ENCODE assay signal across 8 cellular contexts in the genomic region with DNA sequence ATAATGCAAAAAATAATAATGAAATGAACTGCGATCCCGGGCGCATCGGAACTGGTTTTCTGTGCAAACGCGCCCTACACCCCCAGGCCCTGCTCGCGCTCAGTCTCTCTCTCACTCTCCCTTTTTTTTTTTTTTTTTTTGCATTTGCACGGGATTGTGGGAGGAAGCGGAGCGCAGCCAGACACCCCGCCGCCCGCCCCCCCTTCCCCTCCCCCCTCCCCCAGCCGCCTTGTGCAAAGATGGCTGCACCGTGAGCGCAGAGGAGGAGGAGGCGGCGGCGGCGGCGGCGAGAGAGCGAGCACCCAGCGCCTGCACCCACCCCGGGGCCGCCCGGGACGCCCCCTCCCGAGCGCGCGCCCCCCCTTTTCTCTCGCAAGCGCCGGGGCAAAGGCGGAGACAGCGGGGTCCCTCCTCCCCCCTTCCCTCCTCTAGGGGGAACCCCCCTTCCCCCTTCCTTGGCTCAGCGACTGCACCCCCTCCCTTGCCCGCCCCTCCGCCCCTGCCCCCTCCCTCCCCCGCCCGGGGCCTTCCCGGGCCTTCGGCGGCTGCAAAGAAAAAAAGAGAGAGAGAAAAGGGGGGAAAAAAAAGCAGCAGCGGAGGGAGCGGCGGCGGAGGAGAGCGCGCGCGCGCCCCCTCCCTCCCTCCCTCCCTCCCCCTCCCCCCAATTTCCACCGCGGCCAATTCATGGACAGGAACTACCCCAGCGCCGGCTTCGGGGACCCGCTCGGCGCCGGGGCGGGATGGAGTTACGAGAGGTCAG. TPM values are rescaled to one million over a fixed set of nuclear protein-coding genes. Genes with fewer than 3 reads are reported as not detected.
DNase-seq lines count a peak whose midpoint lies in the region; ATAC-seq, FAIRE-seq and TF ChIP-seq lines count a peak whose summit lies in the region.

A gene with protein sequence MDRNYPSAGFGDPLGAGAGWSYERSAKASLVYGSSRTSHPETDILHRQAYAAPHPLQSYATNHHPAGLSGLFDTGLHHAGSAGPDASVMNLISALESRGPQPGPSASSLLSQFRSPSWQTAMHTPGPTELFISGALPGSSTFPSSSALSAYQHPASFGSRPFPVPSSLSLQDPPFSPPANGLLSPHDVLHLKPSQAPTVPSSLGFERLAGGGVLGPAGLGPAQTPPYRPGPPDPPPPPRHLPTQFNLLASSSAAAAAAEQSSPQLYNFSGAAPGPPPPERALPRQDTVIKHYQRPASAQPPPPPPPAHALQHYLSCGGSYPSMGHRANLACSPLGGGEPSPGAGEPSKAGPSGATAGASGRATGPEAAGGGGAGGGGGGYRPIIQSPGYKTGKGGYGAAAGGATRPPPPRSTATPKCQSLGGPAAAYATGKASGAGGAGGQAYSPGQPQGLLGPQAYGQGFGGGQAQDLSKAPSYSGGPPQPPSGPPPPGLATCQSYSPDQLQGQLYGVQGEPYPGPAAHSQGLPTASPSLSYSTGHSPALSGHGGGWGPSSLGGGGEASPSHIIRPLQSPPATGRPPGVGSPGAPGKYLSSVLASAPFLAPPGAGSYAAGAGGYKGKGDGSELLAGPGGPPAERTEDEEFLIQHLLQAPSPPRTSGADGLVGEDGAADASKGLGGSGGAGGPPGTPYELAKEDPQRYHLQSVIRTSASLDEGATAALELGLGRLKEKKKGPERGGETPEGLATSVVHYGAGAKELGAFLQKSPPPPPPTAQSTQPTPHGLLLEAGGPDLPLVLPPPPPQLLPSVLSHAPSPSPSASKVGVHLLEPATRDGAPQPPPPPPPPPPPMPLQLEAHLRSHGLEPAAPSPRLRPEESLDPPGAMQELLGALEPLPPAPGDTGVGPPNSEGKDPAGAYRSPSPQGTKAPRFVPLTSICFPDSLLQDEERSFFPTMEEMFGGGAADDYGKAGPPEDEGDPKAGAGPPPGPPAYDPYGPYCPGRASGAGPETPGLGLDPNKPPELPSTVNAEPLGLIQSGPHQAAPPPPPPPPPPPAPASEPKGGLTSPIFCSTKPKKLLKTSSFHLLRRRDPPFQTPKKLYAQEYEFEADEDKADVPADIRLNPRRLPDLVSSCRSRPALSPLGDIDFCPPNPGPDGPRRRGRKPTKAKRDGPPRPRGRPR (N-terminal part only) (plus strand): TSS at position 212 of the 760 bp plus-strand sequence. CDS start 473 bp downstream, at position 685.

- CTCF ChIA-PET in WTC11 (lab: Charles Lee), result interaction anchor here (0.7 to 4.0 kb wide), 4 partner anchors 20 to 376 kb away, joined by 3 to 21 read pairs (median 4); no protein-coding TSS in a partner anchor

- H2AFZ ChIP-seq in ACC112 (ENCODE audit: low read length, unreplicated experiment), result peak within 1 kb of the TSS; percentile 42

- H3K79me2 ChIP-seq in ACC112 (ENCODE audit: control insufficient read depth, insufficient read depth, low read length, unreplicated experiment), result peaks cover 16% of the 10 kb centered on the region

- POLR2A ChIA-PET in WTC11 (lab: Charles Lee), result interaction anchor here (0.6 to 1.6 kb wide), 5 partner anchors 10 to 176 kb away, joined by 3 to 5 read pairs (median 4); a partner anchor contains a TSS

- TF ChIP-seq CTCF in WTC11 (IDR thresholded peaks at IDR 0.05) (no peak), bronchial epithelial cell (IDR thresholded peaks at IDR 0.05; ENCODE audit: insufficient read depth, low read length, severe bottlenecking) (no peak)

- H3K4me1 ChIP-seq in ACC112 (ENCODE audit: control insufficient read depth, insufficient read depth, low read length, unreplicated experiment), result no peaks in the 10 kb centered on the region

- ATAC-seq in GM19324 (IDR thresholded peaks at IDR 0.05; ENCODE audit: low FRiP score, unreplicated experiment) (peak; percentile 24), WTC11 (no peak), HG02852 (IDR thresholded peaks at IDR 0.05; ENCODE audit: unreplicated experiment) (no peak)

- H3K36me3 ChIP-seq in ACC112 (ENCODE audit: insufficient read depth, low read length) (no peaks in the 10 kb centered on the region), bronchial epithelial cell (ENCODE audit: control insufficient read depth, insufficient read depth, low read length) (peaks cover 14% of the 10 kb centered on the region)

- FAIRE-seq in bronchial epithelial cell (lab: Jason Lieb, UNC), result no peak

- H3K27me3 ChIP-seq in ACC112 (ENCODE audit: insufficient read depth, low read length) (no peaks in the 10 kb centered on the region), bronchial epithelial cell (ENCODE audit: control insufficient read depth, insufficient read depth, low read length) (no peaks in the 10 kb centered on the region)

- H3K4me3 Mint-ChIP-seq in WTC11, result peak within 1 kb of the TSS; percentile 95

- H3K27ac ChIP-seq in ACC112 (ENCODE audit: low read depth, low read length) (peak within 1 kb of the TSS; percentile 70), skin epidermis (peak within 1 kb of the TSS; percentile 84 to 99 (median 95))

- H3K27me3 Mint-ChIP-seq in WTC11 (ENCODE audit: low read depth), result no peaks in the 10 kb centered on the region

- H3K4me3 ChIP-seq in ACC112 (ENCODE audit: low read depth, low read length) (peak within 1 kb of the TSS; percentile 82), bronchial epithelial cell (ENCODE audit: low read depth, low read length) (peak within 1 kb of the TSS; percentile 45), skin epidermis (peak within 1 kb of the TSS; percentile 64 to 86 (median 82))

- H3K27ac Mint-ChIP-seq in WTC11, result peak within 1 kb of the TSS; percentile 92

- DNase-seq in NCI-H2196 treated with DMSO at 0.1 percent for 48 hours (lab: John Stamatoyannopoulos, UW; ENCODE audit: unreplicated experiment) (peak; percentile 61), WTC11 (ENCODE audit: low spot score) (peak; percentile 52), bronchial epithelial cell (ENCODE audit: low read depth) (peak; percentile 59), iPS-NIHi11 (ENCODE audit: low spot score) (peak; percentile 73)

- H3K4me1 Mint-ChIP-seq in WTC11, result peaks cover 11% of the 10 kb centered on the region

- no peaks in the 10 kb centered on the region for H3K9me3 Mint-ChIP-seq in WTC11

- H3K36me3 Mint-ChIP-seq in WTC11, result peaks cover 13% of the 10 kb centered on the region

TF ChIP-seq in WTC11, 78 proteins besides CTCF, POLR2A, EP300 and RAD21 (continues in another document):
- no peak for TF ChIP-seq JAZF1 (CRISPR knock-in tag; IDR thresholded peaks at IDR 0.05)
- TF ChIP-seq MYBL2 (CRISPR knock-in tag; IDR thresholded peaks at IDR 0.05), result no peak
- TF ChIP-seq ZNF423 (CRISPR knock-in tag; IDR thresholded peaks at IDR 0.05), result peak; percentile 51; the same call in 1 of the 2 replicates
- TF ChIP-seq, protein P1, sequence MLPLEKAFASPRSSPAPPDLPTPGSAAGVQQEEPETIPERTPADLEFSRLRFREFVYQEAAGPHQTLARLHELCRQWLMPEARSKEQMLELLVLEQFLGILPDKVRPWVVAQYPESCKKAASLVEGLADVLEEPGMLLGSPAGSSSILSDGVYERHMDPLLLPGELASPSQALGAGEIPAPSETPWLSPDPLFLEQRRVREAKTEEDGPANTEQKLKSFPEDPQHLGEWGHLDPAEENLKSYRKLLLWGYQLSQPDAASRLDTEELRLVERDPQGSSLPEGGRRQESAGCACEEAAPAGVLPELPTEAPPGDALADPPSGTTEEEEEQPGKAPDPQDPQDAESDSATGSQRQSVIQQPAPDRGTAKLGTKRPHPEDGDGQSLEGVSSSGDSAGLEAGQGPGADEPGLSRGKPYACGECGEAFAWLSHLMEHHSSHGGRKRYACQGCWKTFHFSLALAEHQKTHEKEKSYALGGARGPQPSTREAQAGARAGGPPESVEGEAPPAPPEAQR (CRISPR knock-in tag; IDR thresholded peaks at IDR 0.05), result no peak
- TF ChIP-seq, protein P2, sequence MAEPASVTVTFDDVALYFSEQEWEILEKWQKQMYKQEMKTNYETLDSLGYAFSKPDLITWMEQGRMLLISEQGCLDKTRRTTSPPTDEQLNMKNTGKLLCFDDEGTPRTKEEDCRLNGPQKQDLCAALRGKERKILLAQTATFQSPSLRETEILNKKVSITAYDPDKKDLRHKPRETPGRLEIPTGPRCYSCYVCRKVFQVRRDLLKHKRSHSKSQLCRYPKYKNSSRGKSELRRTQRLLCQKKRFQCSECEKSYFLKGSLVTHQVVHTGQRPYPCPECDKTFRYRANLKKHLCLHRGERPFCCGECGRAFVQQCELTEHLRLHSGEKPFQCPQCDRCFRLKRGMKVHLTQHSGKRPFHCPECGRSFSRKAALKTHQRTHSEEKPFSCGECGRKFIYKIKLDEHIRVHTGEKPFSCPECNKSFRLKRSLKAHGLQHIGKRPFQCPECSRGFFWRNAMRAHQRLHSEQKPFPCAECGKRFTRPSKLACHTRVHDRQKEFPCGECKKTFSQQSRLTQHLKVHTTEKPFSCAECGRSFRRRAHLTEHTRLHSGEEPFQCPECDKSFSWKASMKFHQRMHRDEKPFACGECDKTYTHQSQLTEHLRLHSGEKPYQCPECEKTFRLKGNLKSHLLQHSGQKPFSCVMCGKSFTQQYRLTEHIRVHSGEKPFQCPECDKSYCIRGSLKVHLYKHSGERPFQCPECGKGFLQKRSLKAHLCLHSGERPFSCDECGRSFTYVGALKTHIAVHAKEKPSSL (CRISPR knock-in tag; conservative IDR thresholded peaks at IDR 0.05), result no peak
- TF ChIP-seq, protein P3, sequence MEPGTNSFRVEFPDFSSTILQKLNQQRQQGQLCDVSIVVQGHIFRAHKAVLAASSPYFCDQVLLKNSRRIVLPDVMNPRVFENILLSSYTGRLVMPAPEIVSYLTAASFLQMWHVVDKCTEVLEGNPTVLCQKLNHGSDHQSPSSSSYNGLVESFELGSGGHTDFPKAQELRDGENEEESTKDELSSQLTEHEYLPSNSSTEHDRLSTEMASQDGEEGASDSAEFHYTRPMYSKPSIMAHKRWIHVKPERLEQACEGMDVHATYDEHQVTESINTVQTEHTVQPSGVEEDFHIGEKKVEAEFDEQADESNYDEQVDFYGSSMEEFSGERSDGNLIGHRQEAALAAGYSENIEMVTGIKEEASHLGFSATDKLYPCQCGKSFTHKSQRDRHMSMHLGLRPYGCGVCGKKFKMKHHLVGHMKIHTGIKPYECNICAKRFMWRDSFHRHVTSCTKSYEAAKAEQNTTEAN (CRISPR knock-in tag; IDR thresholded peaks at IDR 0.05), result no peak
- TF ChIP-seq, protein P4, sequence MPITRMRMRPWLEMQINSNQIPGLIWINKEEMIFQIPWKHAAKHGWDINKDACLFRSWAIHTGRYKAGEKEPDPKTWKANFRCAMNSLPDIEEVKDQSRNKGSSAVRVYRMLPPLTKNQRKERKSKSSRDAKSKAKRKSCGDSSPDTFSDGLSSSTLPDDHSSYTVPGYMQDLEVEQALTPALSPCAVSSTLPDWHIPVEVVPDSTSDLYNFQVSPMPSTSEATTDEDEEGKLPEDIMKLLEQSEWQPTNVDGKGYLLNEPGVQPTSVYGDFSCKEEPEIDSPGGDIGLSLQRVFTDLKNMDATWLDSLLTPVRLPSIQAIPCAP (CRISPR knock-in tag; IDR thresholded peaks at IDR 0.05), result no peak
- no peak for TF ChIP-seq ZNF138 (CRISPR knock-in tag; conservative IDR thresholded peaks at IDR 0.05)

RNA-seq across cellular contexts. Expression of the gene that starts here (rescaled TPM):
- 78.6 to 86.1 TPM (median 83.3 TPM) in 3 replicates for total RNA-seq in WTC11 (2021)
- 0.79 and 1.9 TPM in 2 replicates for total RNA-seq in bronchial epithelial cell

Comparison
In these comparisons a context has a peak if more than half of its experiments do, and no peak if none do; other contexts are left out.
1. RNA of the gene that starts here (total RNA-seq): 78.6 to 86.1 TPM in WTC11; 0.79 to 1.9 TPM in bronchial epithelial cell; every median in the first group is over 10 times any median in the second.
2. Peak in every context shown above with its lines, with median percentiles within 50 percentile points of each other: H3K4me3 ChIP-seq and DNase-seq.